Comparison of ENCODE assay signal across 27 cellular contexts in genomic region chr3:72630614-72631344, GRCh38.
DNase-seq lines count a peak whose midpoint lies in the region; ATAC-seq, FAIRE-seq and TF ChIP-seq lines count a peak whose summit lies in the region.
"Had no signal": no experiment of that assay in that cellular context is flagged by ENCODE, and none has a peak within 500 bp of the region (broad histone marks: within the 10 kb centered on the region; RNA-seq: fewer than 3 reads in every experiment).

No MANE protein-coding gene starts in this region.

- H3K36me3 Mint-ChIP-seq in progenitor cell of endocrine pancreas (ENCODE audit: insufficient read depth), result no peaks in the 10 kb centered on the region
- no peaks in the 10 kb centered on the region for H3K36me3 Mint-ChIP-seq in activated T-cell treated with anti-CD3 and anti-CD28 coated beads, Interleukin-2, amount 50 U/mL, for 24 hours (ENCODE audit: low read depth)
- H3K36me3 Mint-ChIP-seq: CD8-positive, alpha-beta T cell had no signal

- TF ChIP-seq POLR2A in NB4 (IDR thresholded peaks at IDR 0.05; ENCODE audit: extremely low read depth, insufficient read length) (no peak), H54 (IDR thresholded peaks at IDR 0.05; ENCODE audit: low read depth, low read length) (no peak)

- no peak for TF ChIP-seq CTCF in NB4 (IDR thresholded peaks at IDR 0.05; ENCODE audit: low read depth, low read length)
- no peak for TF ChIP-seq CTCF in progenitor cell of endocrine pancreas (IDR thresholded peaks at IDR 0.05; ENCODE audit: unreplicated experiment)

- peaks cover 30% of the 10 kb centered on the region for H3K4me1 Mint-ChIP-seq in progenitor cell of endocrine pancreas (ENCODE audit: low read depth)
- H3K4me1 Mint-ChIP-seq in activated T-cell treated with anti-CD3 and anti-CD28 coated beads, Interleukin-2, amount 50 U/mL, for 24 hours (ENCODE audit: low read depth), result peaks cover 78% of the 10 kb centered on the region

- peak overlapping the region; percentile 84 for H3K27ac Mint-ChIP-seq in progenitor cell of endocrine pancreas
- H3K27ac Mint-ChIP-seq in activated T-cell treated with anti-CD3 and anti-CD28 coated beads, Interleukin-2, amount 50 U/mL, for 24 hours, result no peak overlapping the region
- H3K27ac Mint-ChIP-seq: CD8-positive, alpha-beta T cell; endodermal cell had no signal

- FAIRE-seq in H54 (lab: Jason Lieb, UNC), result no peak
- FAIRE-seq: islet of Langerhans had no signal

- peak; percentile 23 for DNase-seq in AG20443 (ENCODE audit: low spot score)
- DNase-seq in NB4 (ENCODE audit: low read depth), result peak; percentile 46
- DNase-seq in SJCRH30, result peak; percentile 24 to 47
- no peak for DNase-seq in progenitor cell of endocrine pancreas (ENCODE audit: low spot score, unreplicated experiment)
- DNase-seq in SW 1271 (lab: John Stamatoyannopoulos, UW), result no peak
- DNase-seq in H54 (ENCODE audit: insufficient read length, low spot score), result no peak
- DNase-seq in activated T-cell treated with anti-CD3 and anti-CD28 coated beads, Interleukin-2, amount 50 U/mL, for 24 hours, result no peak
- DNase-seq: ACHN; activated CD8-positive, alpha-beta memory T cell treated with anti-CD3 and anti-CD28 coated beads, Interleukin-2, amount 50 U/mL, for 48 hours; activated effector memory CD4-positive, alpha-beta T cell treated with anti-CD3 and anti-CD28 coated beads, Interleukin-2, amount 50 U/mL, for 16 hours; CD8-positive, alpha-beta T cell; colonic mucosa; DND-41; endodermal cell; HCEC 1CT; hippocampal formation; KBM-7; lower lobe of right lung; NCI-H1694 treated with DMSO at 0.1 percent for 48 hours; NCI-H82; right cardiac atrium had no signal

- peaks cover 12% of the 10 kb centered on the region for H3K4me1 ChIP-seq in SJCRH30
- H3K4me1 ChIP-seq: breast epithelium, colonic mucosa had no signal

- no peaks in the 10 kb centered on the region for H3K27me3 ChIP-seq in SJCRH30
- H3K27me3 ChIP-seq: breast epithelium, colonic mucosa had no signal

- H3K4me3 ChIP-seq in NB4 (ENCODE audit: low read depth, low read length) (no peak overlapping the region), SJCRH30 (peak overlapping the region; percentile 32)
- H3K4me3 ChIP-seq: breast epithelium, colonic mucosa, lower lobe of right lung, thoracic aorta had no signal

- no peaks in the 10 kb centered on the region for H3K36me3 ChIP-seq in SJCRH30
- H3K36me3 ChIP-seq: breast epithelium, colonic mucosa, lower lobe of right lung, thoracic aorta had no signal

- H3K27ac ChIP-seq in SJCRH30, result peak overlapping the region; percentile 46; the same call in 1 of the 2 replicates
- H3K27ac ChIP-seq: breast epithelium, colonic mucosa, lower lobe of right lung, thoracic aorta, VCaP had no signal

- H3K9me3 Mint-ChIP-seq in progenitor cell of endocrine pancreas (ENCODE audit: low read depth), result no peaks in the 10 kb centered on the region
- H3K9me3 Mint-ChIP-seq in activated T-cell treated with anti-CD3 and anti-CD28 coated beads, Interleukin-2, amount 50 U/mL, for 24 hours, result no peaks in the 10 kb centered on the region
- H3K9me3 Mint-ChIP-seq: CD8-positive, alpha-beta T cell had no signal

- no peak for ATAC-seq in GM18868 (IDR thresholded peaks at IDR 0.05; ENCODE audit: unreplicated experiment)
- ATAC-seq: CD8-positive, alpha-beta T cell; lower lobe of right lung; right cardiac atrium had no signal

- no peaks in the 10 kb centered on the region for H3K9me3 ChIP-seq in SJCRH30 (replicated peaks)
- H3K9me3 ChIP-seq: breast epithelium, colonic mucosa, lower lobe of right lung, thoracic aorta had no signal

- no peak overlapping the region for H3K4me3 Mint-ChIP-seq in progenitor cell of endocrine pancreas (ENCODE audit: low read depth)
- H3K4me3 Mint-ChIP-seq in activated T-cell treated with anti-CD3 and anti-CD28 coated beads, Interleukin-2, amount 50 U/mL, for 24 hours, result no peak overlapping the region
- H3K4me3 Mint-ChIP-seq: CD8-positive, alpha-beta T cell; endodermal cell; T-helper 1 cell treated with Interleukin-12 subunit alpha and Interleukin-12 subunit beta and Interleukin-4 antibody, amounts not matched to agents 30 μg/mL and 1 μg/mL, for 36 hours had no signal

- H3K27me3 Mint-ChIP-seq in progenitor cell of endocrine pancreas, result no peaks in the 10 kb centered on the region
- H3K27me3 Mint-ChIP-seq in activated T-cell treated with anti-CD3 and anti-CD28 coated beads, Interleukin-2, amount 50 U/mL, for 24 hours, result no peaks in the 10 kb centered on the region

Comparison
In these comparisons a context has a peak if more than half of its experiments do, and no peak if none do; other contexts are left out.
1. DNase-seq: peak in AG20443 (single experiment), NB4 (single experiment) and SJCRH30 (2 of 2); none in progenitor cell of endocrine pancreas (single experiment), SW 1271 (0 of 2), H54 (single experiment) and activated T-cell treated with anti-CD3 and anti-CD28 coated beads, Interleukin-2, amount 50 U/mL, for 24 hours (single experiment).